Comparison of ENCODE assay signal across 10 cellular contexts in genomic region chr1:38015978-38016640, GRCh38. TPM values are rescaled to one million over a fixed set of nuclear protein-coding genes. Genes with fewer than 3 reads are reported as not detected.
DNase-seq lines count a peak whose midpoint lies in the region; ATAC-seq and TF ChIP-seq lines count a peak whose summit lies in the region.
"Had no signal": no experiment of that assay in that cellular context is flagged by ENCODE, and none has a peak within 500 bp of the region (broad histone marks: within the 10 kb centered on the region; RNA-seq: fewer than 3 reads in every experiment).

No MANE protein-coding gene starts in this region.

- CTCF ChIA-PET in Panc1 (lab: Charles Lee) = no interaction called here

- in situ Hi-C loops in Panc1 (cut with HindIII; ENCODE audit: low pct_unique_long_range_greater_than_20kb, low sequenced_read_pairs) = no loop called here

- no peak for ATAC-seq in Panc1
- no peak for ATAC-seq in mucosa of descending colon
- ATAC-seq in HG03457 (IDR thresholded peaks at IDR 0.05; ENCODE audit: unreplicated experiment) = no peak

- TF ChIP-seq CTCF in Panc1 (IDR thresholded peaks at IDR 0.05) = no peak
- TF ChIP-seq CTCF in esophagus muscularis mucosa (IDR thresholded peaks at IDR 0.05) = no peak
- TF ChIP-seq CTCF in mucosa of descending colon (IDR thresholded peaks at IDR 0.05) = no peak

- no peak for TF ChIP-seq POLR2A in esophagus muscularis mucosa (IDR thresholded peaks at IDR 0.05; ENCODE audit: low read depth)

- H3K4me1 ChIP-seq in Panc1 (ENCODE audit: control insufficient read depth, insufficient read depth, low read length) (peaks cover 19% of the 10 kb centered on the region), esophagus muscularis mucosa (peaks cover 42 to 70% (median 54%) of the 10 kb centered on the region in 4 donors), mucosa of descending colon (ENCODE audit: low read depth) (peaks cover 14% of the 10 kb centered on the region)

- no TSS peak for BruUV-seq in Panc1 (replicated peaks; lab: Mats Ljungman, UMichigan)

- no peak for TF ChIP-seq EP300 in esophagus muscularis mucosa (IDR thresholded peaks at IDR 0.05)

- H3K36me3 ChIP-seq in Panc1 (ENCODE audit: control insufficient read depth, insufficient read depth, low read length) (peaks cover 20% of the 10 kb centered on the region), esophagus muscularis mucosa (peaks cover 31 to 50% (median 43%) of the 10 kb centered on the region in 4 donors), mucosa of descending colon (ENCODE audit: low read depth) (no peaks in the 10 kb centered on the region)

- POLR2A ChIA-PET in Panc1 (lab: Charles Lee) = no interaction called here

- intact Hi-C loops in Panc1 (cut with micrococcal nuclease; ENCODE audit: unreplicated experiment) (no loop called here), esophagus muscularis mucosa (cut with DNase I) (no loop called here), mucosa of descending colon (cut with DNase I, micrococcal nuclease) (no loop called here)

- H3K27me3 ChIP-seq in Panc1 (ENCODE audit: control insufficient read depth, insufficient read depth, low read length) (no peaks in the 10 kb centered on the region), esophagus muscularis mucosa (no peaks in the 10 kb centered on the region)

- 34% methylated on average over 6 of the region's 6 CpGs for WGBS in esophagus muscularis mucosa

- H3K9me3 ChIP-seq in Panc1 (ENCODE audit: control insufficient read depth, insufficient read depth, low read depth, low read length) (no peaks in the 10 kb centered on the region), esophagus muscularis mucosa (no peaks in the 10 kb centered on the region), mucosa of descending colon (no peaks in the 10 kb centered on the region)

- H3K4me3 ChIP-seq in Panc1 (ENCODE audit: low read depth in 2 of 2, low read length in 2 of 2) (no peak overlapping the region), esophagus muscularis mucosa (no peak overlapping the region), mucosa of descending colon (no peak overlapping the region)

- DNase-seq in Ammon's horn (ENCODE audit: low spot score) (peak; percentile 19), Panc1 (ENCODE audit: low read depth, low spot score) (no peak), esophagus muscularis mucosa (ENCODE audit: extremely low spot score) (no peak), myocyte (ENCODE audit: low read depth) (peak; percentile 83), mucosa of descending colon (no peak), cerebellar cortex (ENCODE audit: low spot score) (no peak)
- no peak for DNase-seq in activated CD4-positive, alpha-beta T cell treated with anti-CD3 and anti-CD28 coated beads, Interleukin-2, amount 50 U/mL, for 1 hour

- peak overlapping the region; percentile 65 for H3K27ac ChIP-seq in Panc1 (ENCODE audit: low read length)
- H3K27ac ChIP-seq in esophagus muscularis mucosa (replicated peaks in 1 of 4) = peak overlapping the region; percentile 71 to 96 (median 90)
- H3K27ac ChIP-seq: parathyroid adenoma had no signal

RNA-seq across cellular contexts. Expression of gene UTP11, which starts 3.6 kb away (rescaled TPM):
- total RNA-seq in Panc1 (2021; ENCODE audit: unreplicated experiment) = 53.8 TPM
- 28.6 TPM for polyA plus RNA-seq in Panc1 (2012; ENCODE audit: insufficient read length)
- 10 to 100 TPM; 39.7 to 55.8 (median 42.4) TPM for total RNA-seq in esophagus muscularis mucosa
- total RNA-seq in myocyte = 95.8 and 137 TPM in 2 replicates
- polyA plus RNA-seq in myocyte (2012) = 25.9 TPM
- 10 to 100 TPM; 13.7 to 35.7 (median 15.3) TPM for total RNA-seq in mucosa of descending colon

RNA-seq across cellular contexts. Expression of gene FHL3, which starts 10.8 kb away (rescaled TPM):
- total RNA-seq in Panc1 (2021; ENCODE audit: unreplicated experiment) (23.4 TPM), esophagus muscularis mucosa (10 to 100 TPM; 38.3 to 76.9 (median 52.9) TPM), myocyte (42.2 and 70.1 TPM in 2 replicates), mucosa of descending colon (10 to 100 TPM in 1 of 3 donors, 1 to 10 TPM in 2; 2.0 to 34.1 (median 8.7) TPM)
- polyA plus RNA-seq in Panc1 (2012; ENCODE audit: insufficient read length) = 29.7 TPM
- 73.2 TPM for polyA plus RNA-seq in myocyte (2012)

RNA-seq across cellular contexts. Expression of gene SF3A3, which starts 26.3 kb away (rescaled TPM):
- total RNA-seq in Panc1 (2021; ENCODE audit: unreplicated experiment) (85.8 TPM), esophagus muscularis mucosa (10 to 100 TPM; 38.2 to 42.4 (median 40.6) TPM), myocyte (43.2 and 50.2 TPM in 2 replicates), mucosa of descending colon (10 to 100 TPM; 38.3 to 47.1 (median 44.7) TPM)
- 94.1 TPM for polyA plus RNA-seq in Panc1 (2012; ENCODE audit: insufficient read length)
- polyA plus RNA-seq in myocyte (2012) = 40.3 TPM

RNA-seq across cellular contexts. Expression of gene POU3F1, which starts 30.5 kb away (rescaled TPM):
- total RNA-seq in Panc1 (2021; ENCODE audit: unreplicated experiment) (0.08 TPM), esophagus muscularis mucosa (1 to 10 TPM in 1 of 4 donors, under 1 TPM in 2, not detected in 1; 0.29 to 1.3 (median 0.33) TPM), myocyte (0.21 and 0.52 TPM in 2 replicates), mucosa of descending colon (not detected)
- polyA plus RNA-seq in Panc1 (2012; ENCODE audit: insufficient read length) = not detected
- 0.35 TPM for polyA plus RNA-seq in myocyte (2012)
- total RNA-seq: M059J had no signal

Comparison
In these comparisons a context has a peak if more than half of its experiments do, and no peak if none do; other contexts are left out.
1. DNase-seq: peak in Ammon's horn (single experiment) and myocyte (single experiment); none in Panc1 (single experiment), esophagus muscularis mucosa (single experiment), mucosa of descending colon (0 of 3), activated CD4-positive, alpha-beta T cell treated with anti-CD3 and anti-CD28 coated beads, Interleukin-2, amount 50 U/mL, for 1 hour (single experiment) and cerebellar cortex (single experiment).